15 cellular contexts compared by ENCODE assay signal in genomic region chr20:45938727-45939438, GRCh38. TPM values are rescaled to one million over a fixed set of nuclear protein-coding genes. Genes with fewer than 3 reads are reported as not detected.
DNase-seq lines count a peak whose midpoint lies in the region; ATAC-seq and TF ChIP-seq lines count a peak whose summit lies in the region.
"Had no signal": no experiment of that assay in that cellular context is flagged by ENCODE, and none has a peak within 500 bp of the region (broad histone marks: within the 10 kb centered on the region; RNA-seq: fewer than 3 reads in every experiment).

No MANE protein-coding gene starts in this region.

- no peak for ATAC-seq in central memory CD8-positive, alpha-beta T cell (replicated peaks; ENCODE audit: extremely low read depth, poor library complexity, severe bottlenecking)
- no peak for ATAC-seq in upper lobe of right lung
- no peak for ATAC-seq in upper lobe of left lung (ENCODE audit: low FRiP score in 2 of 2)
- ATAC-seq: left lobe of liver had no signal

- no peaks in the 10 kb centered on the region for H3K27me3 Mint-ChIP-seq in activated CD4-positive, alpha-beta T cell treated with anti-CD3 and anti-CD28 coated beads, Interleukin-2, amount 10 ng/mL, durations not matched to agents 7 days and 5 days
- no peaks in the 10 kb centered on the region for H3K27me3 Mint-ChIP-seq in central memory CD8-positive, alpha-beta T cell
- H3K27me3 Mint-ChIP-seq in neural progenitor cell (ENCODE audit: insufficient read depth, low read depth), result peaks cover 3% of the 10 kb centered on the region
- H3K27me3 Mint-ChIP-seq: naive B cell had no signal

- no peak for TF ChIP-seq POLR2A in upper lobe of left lung (IDR thresholded peaks at IDR 0.05)

- TF ChIP-seq EP300 in upper lobe of left lung (IDR thresholded peaks at IDR 0.05), result no peak

- peak overlapping the region; percentile 60 for H3K9ac ChIP-seq in HUES6 (ENCODE audit: low read length)
- H3K9ac ChIP-seq in neural progenitor cell, result no peak overlapping the region

- POLR2A ChIA-PET in activated CD4-positive, alpha-beta T cell treated with anti-CD3 and anti-CD28 coated beads, Interleukin-2, amount 10 ng/mL, durations not matched to agents 7 days and 5 days (lab: Charles Lee), result no interaction called here

- H3K4me3 ChIP-seq in HUES6 (ENCODE audit: low read depth, low read length) (no peak overlapping the region; the same call in 1 of the 2 replicates), neural progenitor cell (no peak overlapping the region), upper lobe of right lung (no peak overlapping the region), upper lobe of left lung (no peak overlapping the region)
- H3K4me3 ChIP-seq: coronary artery, esophagus muscularis mucosa had no signal

- H3K36me3 ChIP-seq in HUES6 (ENCODE audit: control insufficient read depth, insufficient read depth, low read length) (peaks cover 58% of the 10 kb centered on the region), neural progenitor cell (no peaks in the 10 kb centered on the region), upper lobe of right lung (peaks cover 68% of the 10 kb centered on the region), upper lobe of left lung (peaks cover 43 to 72% (median 67%) of the 10 kb centered on the region in 4 donors)

- no peaks in the 10 kb centered on the region for H3K9me3 Mint-ChIP-seq in activated CD4-positive, alpha-beta T cell treated with anti-CD3 and anti-CD28 coated beads, Interleukin-2, amount 10 ng/mL, durations not matched to agents 7 days and 5 days
- H3K9me3 Mint-ChIP-seq in central memory CD8-positive, alpha-beta T cell, result no peaks in the 10 kb centered on the region
- H3K9me3 Mint-ChIP-seq in neural progenitor cell, result no peaks in the 10 kb centered on the region
- H3K9me3 Mint-ChIP-seq: naive B cell had no signal

- H3K79me2 ChIP-seq in neural progenitor cell (ENCODE audit: low read depth), result peaks cover 34% of the 10 kb centered on the region

- H4K20me1 ChIP-seq in neural progenitor cell (ENCODE audit: low read depth), result peaks cover 29% of the 10 kb centered on the region

- TF ChIP-seq CTCF in neural progenitor cell (IDR thresholded peaks at IDR 0.05) (no peak), upper lobe of right lung (IDR thresholded peaks at IDR 0.05) (no peak), upper lobe of left lung (IDR thresholded peaks at IDR 0.05) (no peak)

- peaks cover 35% of the 10 kb centered on the region for H3F3A ChIP-seq in neural progenitor cell (ENCODE audit: low read depth)

- H3K9me3 ChIP-seq in HUES6 (ENCODE audit: control insufficient read depth, insufficient read depth, low read depth, low read length) (no peaks in the 10 kb centered on the region), neural progenitor cell (ENCODE audit: low read depth) (no peaks in the 10 kb centered on the region), upper lobe of right lung (no peaks in the 10 kb centered on the region), upper lobe of left lung (no peaks in the 10 kb centered on the region)
- H3K9me3 ChIP-seq: esophagus muscularis mucosa had no signal

- peaks cover 24% of the 10 kb centered on the region for H3K4me1 Mint-ChIP-seq in activated CD4-positive, alpha-beta T cell treated with anti-CD3 and anti-CD28 coated beads, Interleukin-2, amount 10 ng/mL, durations not matched to agents 7 days and 5 days
- peaks cover 24% of the 10 kb centered on the region for H3K4me1 Mint-ChIP-seq in central memory CD8-positive, alpha-beta T cell
- peaks cover 23% of the 10 kb centered on the region for H3K4me1 Mint-ChIP-seq in neural progenitor cell

- intact Hi-C loops in upper lobe of right lung (cut with DNase I), result no loop called here

- CTCF ChIA-PET in activated CD4-positive, alpha-beta T cell treated with anti-CD3 and anti-CD28 coated beads, Interleukin-2, amount 10 ng/mL, durations not matched to agents 7 days and 5 days (lab: Charles Lee), result interaction anchor here (0.5 to 3.7 kb wide), 4 partner anchors 19 to 150 kb away, joined by 3 to 19 read pairs (median 4); no protein-coding TSS in a partner anchor

- H2AFZ ChIP-seq in neural progenitor cell (replicated peaks), result no peak overlapping the region

- H3K27me3 ChIP-seq in HUES6 (ENCODE audit: control insufficient read depth, insufficient read depth, low read length) (no peaks in the 10 kb centered on the region), neural progenitor cell (no peaks in the 10 kb centered on the region), upper lobe of right lung (no peaks in the 10 kb centered on the region), upper lobe of left lung (no peaks in the 10 kb centered on the region)
- H3K27me3 ChIP-seq: esophagus muscularis mucosa had no signal

- H3K36me3 Mint-ChIP-seq in activated CD4-positive, alpha-beta T cell treated with anti-CD3 and anti-CD28 coated beads, Interleukin-2, amount 10 ng/mL, durations not matched to agents 7 days and 5 days (ENCODE audit: low read depth), result peaks cover 38% of the 10 kb centered on the region
- H3K36me3 Mint-ChIP-seq in central memory CD8-positive, alpha-beta T cell (ENCODE audit: insufficient read depth), result peaks cover 66% of the 10 kb centered on the region
- peaks cover 22% of the 10 kb centered on the region for H3K36me3 Mint-ChIP-seq in neural progenitor cell

- peak overlapping the region; percentile 15 for H3K27ac Mint-ChIP-seq in activated CD4-positive, alpha-beta T cell treated with anti-CD3 and anti-CD28 coated beads, Interleukin-2, amount 10 ng/mL, durations not matched to agents 7 days and 5 days
- peak overlapping the region; percentile 29 for H3K27ac Mint-ChIP-seq in central memory CD8-positive, alpha-beta T cell (ENCODE audit: low read depth)
- H3K27ac Mint-ChIP-seq in neural progenitor cell, result peak overlapping the region; percentile 24

- H3K4me1 ChIP-seq in HUES6 (ENCODE audit: control insufficient read depth, insufficient read depth, low read length), result peaks cover 22% of the 10 kb centered on the region
- peaks cover 12% of the 10 kb centered on the region for H3K4me1 ChIP-seq in neural progenitor cell
- H3K4me1 ChIP-seq in upper lobe of right lung, result peaks cover 9% of the 10 kb centered on the region
- H3K4me1 ChIP-seq in upper lobe of left lung, result peaks cover 9 to 20% (median 14%) of the 10 kb centered on the region in 4 donors

- DNase-seq in activated CD4-positive, alpha-beta T cell treated with anti-CD3 and anti-CD28 coated beads, Interleukin-2, amount 10 ng/mL, durations not matched to agents 7 days and 5 days, result no peak
- DNase-seq in activated CD4-positive, alpha-beta T cell treated with anti-CD3 and anti-CD28 coated beads for 48 hours, result no peak
- DNase-seq in central memory CD8-positive, alpha-beta T cell (ENCODE audit: low spot score in 2 of 2), result no peak
- DNase-seq in neural progenitor cell (ENCODE audit: low spot score) (peak; percentile 15), upper lobe of right lung (no peak), upper lobe of left lung (no peak)
- no peak for DNase-seq in stimulated activated naive CD4-positive, alpha-beta T cell (lab: John Stamatoyannopoulos, UW)
- DNase-seq: activated CD4-positive, alpha-beta T cell treated with anti-CD3 and anti-CD28 coated beads for 1 hour; naive B cell; NCI-H2107; NCI-H774 had no signal

- peak overlapping the region; percentile 30 for H3K4me2 ChIP-seq in neural progenitor cell

- H3K4me3 Mint-ChIP-seq in activated CD4-positive, alpha-beta T cell treated with anti-CD3 and anti-CD28 coated beads, Interleukin-2, amount 10 ng/mL, durations not matched to agents 7 days and 5 days, result no peak overlapping the region
- H3K4me3 Mint-ChIP-seq in central memory CD8-positive, alpha-beta T cell, result no peak overlapping the region
- no peak overlapping the region for H3K4me3 Mint-ChIP-seq in neural progenitor cell

- WGBS in upper lobe of left lung, 2 donors, result 88 to 97% methylated on average over 5 to 13 of the region's 13 CpGs

- H3K27ac ChIP-seq in HUES6 (ENCODE audit: low read depth, low read length) (peak overlapping the region; percentile 69; the same call in 1 of the 2 replicates), neural progenitor cell (no peak overlapping the region), upper lobe of right lung (no peak overlapping the region), upper lobe of left lung (no peak overlapping the region)
- H3K27ac ChIP-seq: coronary artery had no signal

RNA-seq across cellular contexts. Expression of gene PCIF1, which starts 4.4 kb away (rescaled TPM):
- total RNA-seq in activated CD4-positive, alpha-beta T cell treated with anti-CD3 and anti-CD28 coated beads, Interleukin-2, amount 10 ng/mL, durations not matched to agents 7 days and 5 days, result 10 to 100 TPM; 44.0 to 44.6 TPM
- total RNA-seq in neural progenitor cell (ENCODE audit: low replicate concordance), result 9.5 and 24.5 TPM in 2 replicates
- total RNA-seq in upper lobe of right lung, result 43.1 TPM
- 10 to 100 TPM; 41.7 to 59.7 (median 47.1) TPM for total RNA-seq in upper lobe of left lung

RNA-seq across cellular contexts. Expression of gene PLTP, which starts 26.9 kb away (rescaled TPM):
- under 1 TPM; 0.81 to 0.82 TPM for total RNA-seq in activated CD4-positive, alpha-beta T cell treated with anti-CD3 and anti-CD28 coated beads, Interleukin-2, amount 10 ng/mL, durations not matched to agents 7 days and 5 days
- total RNA-seq in neural progenitor cell (ENCODE audit: low replicate concordance) (22.3 and 54.4 TPM in 2 replicates), upper lobe of right lung (65.9 TPM), upper lobe of left lung (100 to 1,000 TPM in 2 of 6 donors, 10 to 100 TPM in 4; 28.9 to 169 (median 57.8) TPM)

RNA-seq across cellular contexts. Expression of gene ZNF335, which starts 33.1 kb away (rescaled TPM):
- total RNA-seq in activated CD4-positive, alpha-beta T cell treated with anti-CD3 and anti-CD28 coated beads, Interleukin-2, amount 10 ng/mL, durations not matched to agents 7 days and 5 days, result 10 to 100 TPM; 40.4 to 41.2 TPM
- total RNA-seq in neural progenitor cell (ENCODE audit: low replicate concordance) (7.2 and 17.4 TPM in 2 replicates), upper lobe of right lung (19.1 TPM), upper lobe of left lung (10 to 100 TPM; 17.4 to 41.9 (median 23.0) TPM)

RNA-seq across cellular contexts. Expression of gene CTSA, which starts 47.7 kb away (rescaled TPM):
- 10 to 100 TPM; 64.9 to 76.3 TPM for total RNA-seq in activated CD4-positive, alpha-beta T cell treated with anti-CD3 and anti-CD28 coated beads, Interleukin-2, amount 10 ng/mL, durations not matched to agents 7 days and 5 days
- total RNA-seq in neural progenitor cell (ENCODE audit: low replicate concordance), result 15.1 and 30.9 TPM in 2 replicates
- total RNA-seq in upper lobe of right lung, result 164 TPM
- total RNA-seq in upper lobe of left lung, result 100 to 1,000 TPM; 109 to 176 (median 155) TPM

RNA-seq across cellular contexts. Expression of gene NEURL2, which starts 47.9 kb away (rescaled TPM):
- total RNA-seq in activated CD4-positive, alpha-beta T cell treated with anti-CD3 and anti-CD28 coated beads, Interleukin-2, amount 10 ng/mL, durations not matched to agents 7 days and 5 days, result 1 to 10 TPM; 2.6 TPM
- 0.24 and 1.2 TPM in 2 replicates for total RNA-seq in neural progenitor cell (ENCODE audit: low replicate concordance)
- total RNA-seq in upper lobe of right lung, result 2.8 TPM
- 10 to 100 TPM in 1 of 6 donors, 1 to 10 TPM in 5; 3.9 to 31.4 (median 5.5) TPM for total RNA-seq in upper lobe of left lung

Comparison
In these comparisons a context has a peak if more than half of its experiments do, and no peak if none do; other contexts are left out.
1. RNA of gene PLTP, which starts 26.9 kb away (total RNA-seq): 65.9 TPM in upper lobe of right lung (single experiment), 28.9 to 169 TPM in upper lobe of left lung and 22.3 to 54.4 TPM in neural progenitor cell; 0.81 to 0.82 TPM in activated CD4-positive, alpha-beta T cell treated with anti-CD3 and anti-CD28 coated beads, Interleukin-2, amount 10 ng/mL, durations not matched to agents 7 days and 5 days; every median in the first group is over 10 times any median in the second.
2. Peak in every context shown above with its lines, with median percentiles within 50 percentile points of each other: H3K27ac Mint-ChIP-seq.